31 cellular contexts compared by ENCODE assay signal in genomic region chr1:211480941-211481545, GRCh38. TPM values are rescaled to one million over a fixed set of nuclear protein-coding genes. Genes with fewer than 3 reads are reported as not detected.
"Had no signal": no experiment of that assay in that cellular context is flagged by ENCODE, and none has a peak within 500 bp of the region (broad histone marks: within the 10 kb centered on the region; RNA-seq: fewer than 3 reads in every experiment).

No MANE protein-coding gene starts in this region.

- H3K9ac ChIP-seq: SK-N-SH had no signal

- H3K36me3 Mint-ChIP-seq: activated naive CD4-positive, alpha-beta T cell treated with anti-CD3 and anti-CD28 coated beads, Interleukin-2, amount 50 U/mL, for 24 hours had no signal

- H3K4me3 ChIP-seq: breast epithelium, SJCRH30 had no signal

- DNase-seq: activated CD4-positive, alpha-beta T cell treated with anti-CD3 and anti-CD28 coated beads for 36 hours; activated effector memory CD4-positive, alpha-beta T cell treated with Interleukin-2 at 50 U/mL for 16 hours; activated naive CD4-positive, alpha-beta T cell; activated T-cell treated with anti-CD3 and anti-CD28 coated beads for 4 hours; central memory CD4-positive, alpha-beta T cell; KBM-7; NCI-H1092; NCI-H1417 treated with DMSO at 0.1 percent for 48 hours; NCI-H1694; NCI-H2029; NCI-H2107; NCI-H2171 treated with DMSO at 0.1 percent for 48 hours; NCI-H226; NCI-H510A; NCI-H526 treated with DMSO at 0.1 percent for 48 hours; NCI-H82; NK-92 treated with Interleukin-12 subunit alpha and Interleukin-12 subunit beta, amount 100 ng/mL, for 24 hours; OCI-M1; RPMI8226; SJCRH30; SK-N-SH; T-helper 1 cell had no signal

- H3K4me3 Mint-ChIP-seq: activated CD4-positive, alpha-beta T cell treated with anti-CD3 and anti-CD28 coated beads for 36 hours; activated naive CD4-positive, alpha-beta T cell treated with anti-CD3 and anti-CD28 coated beads, Interleukin-2, amount 50 U/mL, for 24 hours had no signal

- H3K27me3 ChIP-seq: SJCRH30 had no signal

- H3K4me1 ChIP-seq: breast epithelium had no signal

- H3K9me3 ChIP-seq: breast epithelium, SJCRH30, SK-N-SH had no signal

- H3K4me1 Mint-ChIP-seq: activated CD4-positive, alpha-beta T cell treated with anti-CD3 and anti-CD28 coated beads for 36 hours; activated naive CD4-positive, alpha-beta T cell treated with anti-CD3 and anti-CD28 coated beads, Interleukin-2, amount 50 U/mL, for 24 hours had no signal

- H3K4me2 ChIP-seq: SK-N-SH had no signal

- H3K9me3 Mint-ChIP-seq: activated naive CD4-positive, alpha-beta T cell treated with anti-CD3 and anti-CD28 coated beads, Interleukin-2, amount 50 U/mL, for 24 hours had no signal

- ATAC-seq: activated CD4-positive, alpha-beta T cell treated with anti-CD3 and anti-CD28 coated beads for 36 hours; Panc1; Right ventricle myocardium inferior had no signal

- H3K27ac ChIP-seq: breast epithelium, SJCRH30, VCaP had no signal

- H3K36me3 ChIP-seq: breast epithelium, SJCRH30 had no signal

- H3K27ac Mint-ChIP-seq: activated CD4-positive, alpha-beta T cell treated with anti-CD3 and anti-CD28 coated beads for 36 hours; activated naive CD4-positive, alpha-beta T cell treated with anti-CD3 and anti-CD28 coated beads, Interleukin-2, amount 50 U/mL, for 24 hours had no signal

RNA-seq across cellular contexts. Expression of gene RD3, which starts 10.9 kb away (rescaled TPM):
- total RNA-seq: activated CD4-positive, alpha-beta T cell treated with anti-CD3 and anti-CD28 coated beads for 36 hours; aorta; chondrocyte; LHCN-M2; Right ventricle myocardium inferior; T-helper 2 cell treated with Interferon-gamma antibody and Interleukin-4, amounts not matched to agents 100 ng/mL and 5 ng/mL, for 36 hours had no signal
- polyA plus RNA-seq: aorta had no signal
